Comparison of ENCODE assay signal across 21 cellular contexts in the genomic region with DNA sequence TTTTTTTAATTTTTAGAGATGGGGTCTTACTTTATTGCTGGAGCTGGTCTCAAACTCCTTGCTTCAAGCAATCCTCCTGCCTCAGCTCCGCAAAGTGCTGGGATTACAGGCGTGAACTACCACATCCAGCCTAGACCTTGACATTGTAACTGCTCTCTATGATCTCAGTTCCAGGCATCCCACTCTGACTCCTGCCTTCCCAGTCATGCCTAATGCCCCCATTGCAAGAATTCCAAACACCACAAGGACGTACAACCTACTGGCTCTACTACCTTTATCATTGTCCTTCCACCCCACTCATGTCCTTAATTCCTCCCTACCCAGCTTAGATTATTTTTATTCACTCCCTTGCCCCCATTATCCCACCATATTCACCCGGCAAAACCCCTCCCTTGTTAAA. TPM values are rescaled to one million over a fixed set of nuclear protein-coding genes. Genes with fewer than 3 reads are reported as not detected.
A peak's percentile ranks its signal among the peaks of the same experiment; 100 is the strongest.
DNase-seq lines count a peak whose midpoint lies in the region; ATAC-seq, FAIRE-seq and TF ChIP-seq lines count a peak whose summit lies in the region.
"Had no signal": no experiment of that assay in that cellular context is flagged by ENCODE, and none has a peak within 500 bp of the region (broad histone marks: within the 10 kb centered on the region; RNA-seq: fewer than 3 reads in every experiment).

No MANE protein-coding gene starts in this region.

- H2AFZ ChIP-seq in HepG2 (ENCODE audit: low read length): no peak overlapping the region

- ATAC-seq in HepG2: peak; percentile 30; the same call in 1 of the 3 replicates
- no peak for ATAC-seq in right lobe of liver
- ATAC-seq in T-helper 17 cell: no peak
- no peak for ATAC-seq in HG02840 (IDR thresholded peaks at IDR 0.05; ENCODE audit: low FRiP score, unreplicated experiment)
- ATAC-seq in activated CD4-positive, CD25-positive, alpha-beta regulatory T cell treated with anti-CD3 and anti-CD28 coated beads, Interleukin-2, amount 50 U/mL, for 24 hours: no peak

- H3K9me3 ChIP-seq in HepG2 (ENCODE audit: low read length) (no peaks in the 10 kb centered on the region), right lobe of liver (no peaks in the 10 kb centered on the region), T-helper 17 cell (ENCODE audit: control insufficient read depth, low read length, poor library complexity, severe bottlenecking) (no peaks in the 10 kb centered on the region)
- H3K9me3 ChIP-seq: BE2C had no signal

- TF ChIP-seq POLR2A in HepG2 (IDR thresholded peaks at IDR 0.05; ENCODE audit: insufficient read depth in 1 of 2, low read depth in 2 of 2, low read length in 2 of 2) (no peak), right lobe of liver (IDR thresholded peaks at IDR 0.05) (no peak)

- WGBS in HepG2 (ENCODE audit: low lambda C conversion rate): over 99% methylated on average over 4 of the region's 4 CpGs
- WGBS in right lobe of liver (ENCODE audit: insufficient coverage, low coverage, low lambda C conversion rate, missing lambda C conversion rate): 95% methylated on average over 4 of the region's 4 CpGs

- H3K4me1 Mint-ChIP-seq in T-helper 17 cell (peaks cover 21% of the 10 kb centered on the region), endothelial cell (ENCODE audit: unreplicated experiment) (peaks cover 9% of the 10 kb centered on the region)

- H3K27ac Mint-ChIP-seq in T-helper 17 cell (no peak overlapping the region), endothelial cell (ENCODE audit: unreplicated experiment) (no peak overlapping the region)

- no peaks in the 10 kb centered on the region for H4K20me1 ChIP-seq in HepG2 (ENCODE audit: insufficient read depth, low read length)

- H3K36me3 Mint-ChIP-seq in T-helper 17 cell (ENCODE audit: low read depth): peaks cover 17% of the 10 kb centered on the region
- H3K36me3 Mint-ChIP-seq in endothelial cell (ENCODE audit: low read depth, unreplicated experiment): peaks cover 46% of the 10 kb centered on the region

- no peak overlapping the region for H3K4me2 ChIP-seq in HepG2 (ENCODE audit: low read depth, low read length)

- no peak for TF ChIP-seq RAD21 in HepG2 (CRISPR knock-in tag; IDR thresholded peaks at IDR 0.05)

- H3K27ac ChIP-seq in HepG2 (ENCODE audit: extremely low read length, insufficient read depth, low read length) (no peak overlapping the region), right lobe of liver (no peak overlapping the region)
- H3K27ac ChIP-seq: HL-60 had no signal

- H3K9me3 Mint-ChIP-seq in endothelial cell (ENCODE audit: unreplicated experiment): peaks cover 3% of the 10 kb centered on the region
- H3K9me3 Mint-ChIP-seq: CD8-positive, alpha-beta memory T cell had no signal

- H3K9ac ChIP-seq in HepG2 (ENCODE audit: insufficient read depth, low read depth, low read length): no peak overlapping the region

- H3K4me3 Mint-ChIP-seq in T-helper 17 cell (peak overlapping the region; percentile 21), endothelial cell (ENCODE audit: unreplicated experiment) (peak overlapping the region; percentile 39)
- H3K4me3 Mint-ChIP-seq: CD4-positive, CD25-positive, alpha-beta regulatory T cell; CD8-positive, alpha-beta memory T cell had no signal

- CTCF ChIA-PET in HepG2 (lab: Yijun Ruan, JAX; ENCODE audit: low intra/inter-chr PET ratio, low total read pairs): no interaction called here

- H3K27me3 Mint-ChIP-seq in T-helper 17 cell: no peaks in the 10 kb centered on the region
- no peaks in the 10 kb centered on the region for H3K27me3 Mint-ChIP-seq in endothelial cell (ENCODE audit: unreplicated experiment)
- H3K27me3 Mint-ChIP-seq: CD4-positive, CD25-positive, alpha-beta regulatory T cell; CD8-positive, alpha-beta memory T cell had no signal

- POLR2A ChIA-PET in HepG2 (lab: Yijun Ruan, JAX): no interaction called here

- H3K4me3 ChIP-seq in HepG2 (replicated peaks in 1 of 3; ENCODE audit: insufficient read depth in 1 of 3, low read depth in 2 of 3, low read length in 3 of 3) (no peak overlapping the region), right lobe of liver (no peak overlapping the region)

- H3K79me2 ChIP-seq in HepG2 (ENCODE audit: insufficient read depth, low read length): no peaks in the 10 kb centered on the region

- DNase-seq in HepG2 (ENCODE audit: low spot score): no peak
- DNase-seq in right lobe of liver: no peak
- no peak for DNase-seq in T-helper 17 cell
- no peak for DNase-seq in endothelial cell (ENCODE audit: low spot score)
- no peak for DNase-seq in RCC 7860 (ENCODE audit: low spot score)
- DNase-seq: ACHN; BE2C; C1 segment of cervical spinal cord; CD4-positive, CD25-positive, alpha-beta regulatory T cell; CD8-positive, alpha-beta memory T cell; COR-L47; HCEC 1CT; IMR-90 had no signal

- FAIRE-seq in HepG2 (lab: Jason Lieb, UNC) (no peak), RCC 7860 (lab: Jason Lieb, UNC) (no peak)
- FAIRE-seq: A204.1, D721Med, G401.6, GM12891, GM19239 had no signal

- no peak for TF ChIP-seq EP300 in HepG2 (IDR thresholded peaks at IDR 0.05; ENCODE audit: low read depth in 2 of 2, low read length in 2 of 2)
- no peak for TF ChIP-seq EP300 in HepG2 (CRISPR knock-in tag; IDR thresholded peaks at IDR 0.05; ENCODE audit: borderline replicate concordance)

- TF ChIP-seq CTCF in HepG2 (CRISPR knock-in tag; IDR thresholded peaks at IDR 0.05) (no peak), right lobe of liver (IDR thresholded peaks at IDR 0.05) (no peak), endothelial cell (IDR thresholded peaks at IDR 0.05; ENCODE audit: unreplicated experiment) (no peak)

- H3K4me1 ChIP-seq in HepG2 (ENCODE audit: insufficient read depth, low read length) (no peaks in the 10 kb centered on the region; the same call in 1 of the 2 replicates), right lobe of liver (no peaks in the 10 kb centered on the region)
- H3K4me1 ChIP-seq: BE2C had no signal

- intact Hi-C loops in HepG2 (cut with micrococcal nuclease; ENCODE audit: unreplicated experiment): no loop called here
- intact Hi-C loops in right lobe of liver (cut with DNase I): no loop called here

- in situ Hi-C loops in HepG2 (cut with HindIII; ENCODE audit: extremely low pct_ligation_motif_present, low pct_unique_long_range_greater_than_20kb): no loop called here

- H3K36me3 ChIP-seq in HepG2 (replicated peaks in 1 of 2; ENCODE audit: control insufficient read depth in 1 of 2, insufficient read depth in 2 of 2, low read length in 2 of 2): peaks cover 7 to 31% of the 10 kb centered on the region in 2 experiments
- H3K36me3 ChIP-seq in right lobe of liver: peaks cover 0 to 33% (median 10%) of the 10 kb centered on the region in 4 donors
- H3K36me3 ChIP-seq: BE2C had no signal

- no peaks in the 10 kb centered on the region for H3K27me3 ChIP-seq in HepG2 (ENCODE audit: control insufficient read depth in 1 of 2, insufficient read depth in 2 of 2, low read length in 2 of 2)
- no peaks in the 10 kb centered on the region for H3K27me3 ChIP-seq in right lobe of liver
- H3K27me3 ChIP-seq: BE2C had no signal

- no TSS peak for BruUV-seq in HepG2 (replicated peaks; lab: Mats Ljungman, UMichigan)

RNA-seq across cellular contexts. Expression of a gene that starts 21.6 kb away (rescaled TPM):
- 8.0 and 10.5 TPM in 2 replicates for total RNA-seq in HepG2 (2016; rRNA removed; fragmentation: Illumina TruSeq; extraction: Trizol)
- 6.8 and 7.5 TPM in 2 replicates for total RNA-seq in HepG2 (2016; cell fraction: cytosol; rRNA removed; fragmentation: Illumina TruSeq; extraction: Trizol; ENCODE audit: low read depth)
- total RNA-seq in HepG2 (2016; cell fraction: insoluble cytoplasmic fraction; rRNA removed; fragmentation: Illumina TruSeq; extraction: Trizol): 8.5 and 11.2 TPM in 2 replicates
- 5.0 and 6.3 TPM in 2 replicates for total RNA-seq in HepG2 (2016; cell fraction: membrane; rRNA removed; fragmentation: Illumina TruSeq; extraction: Trizol)
- 6.0 and 7.0 TPM in 2 replicates for total RNA-seq in HepG2 (2016; cell fraction: nucleus; rRNA removed; fragmentation: Illumina TruSeq; extraction: Trizol)
- polyA plus RNA-seq in HepG2 (2011; rRNA removed): 4.3 and 4.5 TPM in 2 replicates
- polyA plus RNA-seq in HepG2 (2011; cell fraction: cytosol; rRNA removed): 2.3 and 4.0 TPM in 2 replicates
- polyA plus RNA-seq in HepG2 (2011; cell fraction: nucleus; rRNA removed): 1.8 and 3.5 TPM in 2 replicates
- polyA plus RNA-seq in HepG2 (2012): 6.4 and 6.7 TPM in 2 replicates
- polyA plus RNA-seq in HepG2 (2016; cell fraction: cytosol; fragmentation: Illumina TruSeq; extraction: Trizol; ENCODE audit: low read depth): 1.1 TPM in 2 replicates
- polyA plus RNA-seq in HepG2 (2016; cell fraction: insoluble cytoplasmic fraction; fragmentation: Illumina TruSeq; extraction: Trizol; ENCODE audit: low read depth): 10.4 and 12.6 TPM in 2 replicates
- polyA plus RNA-seq in HepG2 (2016; cell fraction: membrane; fragmentation: Illumina TruSeq; extraction: Trizol; ENCODE audit: low read depth): 2.2 and 3.1 TPM in 2 replicates
- 7.0 and 7.8 TPM in 2 replicates for polyA plus RNA-seq in HepG2 (2016; cell fraction: nucleus; fragmentation: Illumina TruSeq; extraction: Trizol; ENCODE audit: insufficient read depth, low read depth)
- polyA minus RNA-seq in HepG2 (2011; rRNA and poly(A)+ RNA removed; ENCODE audit: low replicate concordance): 2.0 and 2.2 TPM in 2 replicates
- 4.0 and 6.2 TPM in 2 replicates for polyA minus RNA-seq in HepG2 (2011; cell fraction: cytosol; rRNA and poly(A)+ RNA removed)
- polyA minus RNA-seq in HepG2 (2011; cell fraction: nucleus; rRNA and poly(A)+ RNA removed): 12.7 and 14.3 TPM in 2 replicates
- 10 to 100 TPM in 2 of 6 experiments, 1 to 10 TPM in 4; 7.0 to 14.2 (median 8.5) TPM for total RNA-seq in right lobe of liver
- 1 to 10 TPM; 2.6 to 2.7 TPM for total RNA-seq in T-helper 17 cell
- 4.3 TPM for total RNA-seq in endothelial cell (ENCODE audit: unreplicated experiment)

RNA-seq across cellular contexts. Expression of a gene that starts 21.8 kb away (rescaled TPM):
- total RNA-seq in HepG2 (2016; rRNA removed; fragmentation: Illumina TruSeq; extraction: Trizol) (1,297 and 1,763 TPM in 2 replicates), right lobe of liver (100 to 1,000 TPM; 572 to 932 (median 636) TPM), T-helper 17 cell (1,000 to 10,000 TPM; 1,887 to 2,036 TPM), endothelial cell (ENCODE audit: unreplicated experiment) (2,853 TPM)
- total RNA-seq in HepG2 (2016; cell fraction: cytosol; rRNA removed; fragmentation: Illumina TruSeq; extraction: Trizol; ENCODE audit: low read depth): 1,586 and 1,699 TPM in 2 replicates
- 1,351 and 1,926 TPM in 2 replicates for total RNA-seq in HepG2 (2016; cell fraction: insoluble cytoplasmic fraction; rRNA removed; fragmentation: Illumina TruSeq; extraction: Trizol)
- 3,254 and 3,418 TPM in 2 replicates for total RNA-seq in HepG2 (2016; cell fraction: membrane; rRNA removed; fragmentation: Illumina TruSeq; extraction: Trizol)
- 503 TPM in 2 replicates for total RNA-seq in HepG2 (2016; cell fraction: nucleus; rRNA removed; fragmentation: Illumina TruSeq; extraction: Trizol)
- polyA plus RNA-seq in HepG2 (2011; rRNA removed): 3,693 and 3,955 TPM in 2 replicates
- 6,013 and 6,757 TPM in 2 replicates for polyA plus RNA-seq in HepG2 (2011; cell fraction: cytosol; rRNA removed)
- polyA plus RNA-seq in HepG2 (2011; cell fraction: nucleus; rRNA removed): 1,196 and 1,371 TPM in 2 replicates
- 2,819 and 3,574 TPM in 2 replicates for polyA plus RNA-seq in HepG2 (2012)
- polyA plus RNA-seq in HepG2 (2016; cell fraction: cytosol; fragmentation: Illumina TruSeq; extraction: Trizol; ENCODE audit: low read depth): 3,375 and 3,723 TPM in 2 replicates
- 2,788 and 2,868 TPM in 2 replicates for polyA plus RNA-seq in HepG2 (2016; cell fraction: insoluble cytoplasmic fraction; fragmentation: Illumina TruSeq; extraction: Trizol; ENCODE audit: low read depth)
- 4,974 and 5,217 TPM in 2 replicates for polyA plus RNA-seq in HepG2 (2016; cell fraction: membrane; fragmentation: Illumina TruSeq; extraction: Trizol; ENCODE audit: low read depth)
- 1,295 and 1,318 TPM in 2 replicates for polyA plus RNA-seq in HepG2 (2016; cell fraction: nucleus; fragmentation: Illumina TruSeq; extraction: Trizol; ENCODE audit: insufficient read depth, low read depth)
- polyA minus RNA-seq in HepG2 (2011; rRNA and poly(A)+ RNA removed; ENCODE audit: low replicate concordance): 1,424 and 2,177 TPM in 2 replicates
- 848 and 1,008 TPM in 2 replicates for polyA minus RNA-seq in HepG2 (2011; cell fraction: cytosol; rRNA and poly(A)+ RNA removed)
- 296 and 376 TPM in 2 replicates for polyA minus RNA-seq in HepG2 (2011; cell fraction: nucleus; rRNA and poly(A)+ RNA removed)

RNA-seq across cellular contexts. Expression of a gene that starts 49.9 kb away (rescaled TPM):
- total RNA-seq in HepG2 (2016; rRNA removed; fragmentation: Illumina TruSeq; extraction: Trizol) (8.1 and 14.3 TPM in 2 replicates), right lobe of liver (10 to 100 TPM; 13.0 to 34.8 (median 18.2) TPM), T-helper 17 cell (100 to 1,000 TPM; 132 to 171 TPM), endothelial cell (ENCODE audit: unreplicated experiment) (17.2 TPM)
- 3.8 and 4.4 TPM in 2 replicates for total RNA-seq in HepG2 (2016; cell fraction: cytosol; rRNA removed; fragmentation: Illumina TruSeq; extraction: Trizol; ENCODE audit: low read depth)
- total RNA-seq in HepG2 (2016; cell fraction: insoluble cytoplasmic fraction; rRNA removed; fragmentation: Illumina TruSeq; extraction: Trizol): 10.2 and 12.5 TPM in 2 replicates
- 8.8 and 9.8 TPM in 2 replicates for total RNA-seq in HepG2 (2016; cell fraction: membrane; rRNA removed; fragmentation: Illumina TruSeq; extraction: Trizol)
- total RNA-seq in HepG2 (2016; cell fraction: nucleus; rRNA removed; fragmentation: Illumina TruSeq; extraction: Trizol): 9.6 and 11.0 TPM in 2 replicates
- 5.3 TPM in 2 replicates for polyA plus RNA-seq in HepG2 (2011; rRNA removed)
- polyA plus RNA-seq in HepG2 (2011; cell fraction: cytosol; rRNA removed): 2.6 and 4.6 TPM in 2 replicates
- 2.9 and 3.5 TPM in 2 replicates for polyA plus RNA-seq in HepG2 (2011; cell fraction: nucleus; rRNA removed)
- polyA plus RNA-seq in HepG2 (2012): 11.8 and 12.0 TPM in 2 replicates
- 0.38 and 0.43 TPM in 2 replicates for polyA plus RNA-seq in HepG2 (2016; cell fraction: cytosol; fragmentation: Illumina TruSeq; extraction: Trizol; ENCODE audit: low read depth)
- 7.2 and 7.4 TPM in 2 replicates for polyA plus RNA-seq in HepG2 (2016; cell fraction: insoluble cytoplasmic fraction; fragmentation: Illumina TruSeq; extraction: Trizol; ENCODE audit: low read depth)
- 2.1 and 2.3 TPM in 2 replicates for polyA plus RNA-seq in HepG2 (2016; cell fraction: membrane; fragmentation: Illumina TruSeq; extraction: Trizol; ENCODE audit: low read depth)
- polyA plus RNA-seq in HepG2 (2016; cell fraction: nucleus; fragmentation: Illumina TruSeq; extraction: Trizol; ENCODE audit: insufficient read depth, low read depth): 5.6 and 5.9 TPM in 2 replicates
- 6.0 and 17.2 TPM in 2 replicates for polyA minus RNA-seq in HepG2 (2011; rRNA and poly(A)+ RNA removed; ENCODE audit: low replicate concordance)
- 11.6 and 16.5 TPM in 2 replicates for polyA minus RNA-seq in HepG2 (2011; cell fraction: cytosol; rRNA and poly(A)+ RNA removed)
- polyA minus RNA-seq in HepG2 (2011; cell fraction: nucleus; rRNA and poly(A)+ RNA removed): 26.5 and 29.6 TPM in 2 replicates
